8 cellular contexts compared by ENCODE assay signal in the genomic region with DNA sequence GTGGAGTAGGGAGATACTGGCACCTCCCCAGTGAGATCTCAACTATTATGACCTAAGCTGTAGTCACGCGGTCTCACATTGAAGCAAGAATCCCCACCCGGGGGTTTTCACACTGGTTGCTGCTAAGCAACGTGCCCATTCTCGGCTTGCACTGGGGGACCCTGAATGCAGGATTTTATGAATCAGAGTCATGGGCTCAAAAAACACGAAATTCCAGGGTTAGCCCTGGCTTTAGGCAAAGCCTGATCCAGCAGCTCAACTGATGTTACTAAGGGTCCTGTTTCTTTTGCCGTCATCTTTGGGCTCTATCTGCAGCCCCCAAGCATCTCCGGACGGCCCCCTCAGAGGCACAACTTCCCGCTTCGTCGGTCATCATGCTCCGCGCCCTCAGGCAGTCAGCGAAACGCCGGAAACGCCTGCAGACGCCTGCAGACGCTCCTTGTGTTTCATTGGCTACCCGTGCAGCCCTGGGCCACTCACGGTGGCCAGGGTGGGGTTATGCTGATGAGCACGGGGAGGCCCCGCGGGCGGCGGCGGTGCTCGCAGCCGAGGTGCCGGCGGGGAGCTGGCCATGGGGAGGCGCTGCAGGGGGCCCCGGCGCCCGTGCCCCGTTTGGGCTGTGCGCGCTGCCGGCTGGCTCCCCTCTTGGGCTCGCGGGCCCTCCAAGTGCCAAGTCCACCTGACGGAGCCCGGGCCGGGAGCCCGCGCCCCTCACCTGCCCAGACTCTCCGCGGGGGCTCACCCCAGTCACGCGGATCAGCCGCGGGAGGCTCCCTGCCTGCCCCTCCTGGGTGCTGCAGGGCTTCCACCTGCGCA. TPM values are rescaled to one million over a fixed set of nuclear protein-coding genes. Genes with fewer than 3 reads are reported as not detected.
DNase-seq lines count a peak whose midpoint lies in the region; ATAC-seq and TF ChIP-seq lines count a peak whose summit lies in the region.

No MANE protein-coding gene starts in this region.

- TF ChIP-seq RAD21 in IMR-90 (IDR thresholded peaks at IDR 0.05; ENCODE audit: low read length), result no peak

- H3K4me3 ChIP-seq in IMR-90 (ENCODE audit: insufficient read depth, low read depth, low read length), result no peak overlapping the region
- H3K4me3 ChIP-seq in fibroblast of mammary gland (ENCODE audit: control insufficient read depth, low read depth, low read length), result no peak overlapping the region

- no peak overlapping the region for H3K9ac ChIP-seq in IMR-90 (ENCODE audit: low read depth, low read length)

- H2AK9ac ChIP-seq in IMR-90 (replicated peaks; ENCODE audit: low read depth, low read length, poor library complexity), result no peak overlapping the region

- intact Hi-C loops in IMR-90 (cut with micrococcal nuclease), result no loop called here

- WGBS in IMR-90 (ENCODE audit: extremely low coverage in 2 of 2, insufficient read length in 1 of 2), 2 experiments, result 16% methylated on average over 33 of the region's 54 CpGs; no CpG with 5 or more reads in 1 of the 2 experiments

- TF ChIP-seq CTCF in IMR-90 (conservative IDR thresholded peaks at IDR 0.05; ENCODE audit: low read depth, low read length), result peak; percentile 14; the same call in 1 of the 2 replicates
- no peak for TF ChIP-seq CTCF in fibroblast of mammary gland (conservative IDR thresholded peaks at IDR 0.05; ENCODE audit: control insufficient read depth, insufficient read depth, low read depth, low read length)

- peaks cover 11% of the 10 kb centered on the region for H3K4me1 Mint-ChIP-seq in activated T-cell treated with anti-CD3 and anti-CD28 coated beads, Interleukin-2, amount 50 U/mL, for 72 hours (ENCODE audit: low read depth)
- H3K4me1 Mint-ChIP-seq in naive thymus-derived CD8-positive, alpha-beta T cell, result peaks cover 16 to 32% (median 30%) of the 10 kb centered on the region in 4 donors
- peaks cover 5 to 7% of the 10 kb centered on the region in 2 donors for H3K4me1 Mint-ChIP-seq in stimulated activated naive B cell treated with anti-CD40 and anti-IgM and Interleukin-4, amounts not matched to agents 10 μg/mL and 1 μg/mL and 100 μg/mL, for 72 hours

- no peak overlapping the region for H4K91ac ChIP-seq in IMR-90 (ENCODE audit: insufficient read depth, low read depth, low read length)

- peaks cover 14% of the 10 kb centered on the region for H3K4me1 ChIP-seq in IMR-90 (ENCODE audit: control insufficient read depth, insufficient read depth, low read length)

- no peak overlapping the region for H3K56ac ChIP-seq in IMR-90 (ENCODE audit: extremely low read depth, insufficient read depth, low read length)

- no peaks in the 10 kb centered on the region for H3K9me3 Mint-ChIP-seq in activated T-cell treated with anti-CD3 and anti-CD28 coated beads, Interleukin-2, amount 50 U/mL, for 72 hours
- no peaks in the 10 kb centered on the region for H3K9me3 Mint-ChIP-seq in naive thymus-derived CD8-positive, alpha-beta T cell
- no peaks in the 10 kb centered on the region for H3K9me3 Mint-ChIP-seq in stimulated activated naive B cell treated with anti-CD40 and anti-IgM and Interleukin-4, amounts not matched to agents 10 μg/mL and 1 μg/mL and 100 μg/mL, for 72 hours

- dilution Hi-C loops in IMR-90 (cut with HindIII; ENCODE audit: low sequenced_read_pairs, unreplicated experiment), result no loop called here

- POLR2A ChIA-PET in IMR-90 (lab: Charles Lee; ENCODE audit: unreplicated experiment), result no interaction called here
- POLR2A ChIA-PET in naive thymus-derived CD8-positive, alpha-beta T cell (lab: Charles Lee), result interaction anchor here (0.6 to 5.3 kb wide), 31 partner anchors 10 to 295 kb away, joined by 3 to 125 read pairs (median 4); partner anchors contain the start of genes CFAP92, COPG1 and RAB43

- peak overlapping the region; percentile 54 to 83; a peak in 3 of 4 replicates for H4K8ac ChIP-seq in IMR-90 (ENCODE audit: low read depth in 2 of 2, low read length in 2 of 2)

- H4K20me1 ChIP-seq in IMR-90 (ENCODE audit: insufficient read depth, low read length), result no peaks in the 10 kb centered on the region

- TF ChIP-seq POLR2A in IMR-90 (IDR thresholded peaks at IDR 0.05; ENCODE audit: low read depth, low read length), result no peak

- no peak overlapping the region for H3K14ac ChIP-seq in IMR-90 (replicated peaks; ENCODE audit: low read depth, low read length)

- no peak overlapping the region for H3K27ac ChIP-seq in IMR-90 (ENCODE audit: insufficient read depth, low read length)

- H3K4me3 Mint-ChIP-seq in activated T-cell treated with anti-CD3 and anti-CD28 coated beads, Interleukin-2, amount 50 U/mL, for 72 hours, result peak overlapping the region; percentile 83 to 84
- H3K4me3 Mint-ChIP-seq in naive thymus-derived CD8-positive, alpha-beta T cell, result peak overlapping the region; percentile 84 to 94 (median 90)
- H3K4me3 Mint-ChIP-seq in stimulated activated naive B cell treated with anti-CD40 and anti-IgM and Interleukin-4, amounts not matched to agents 10 μg/mL and 1 μg/mL and 100 μg/mL, for 72 hours, result peak overlapping the region; percentile 77 to 78

- H3K9me1 ChIP-seq in IMR-90 (ENCODE audit: insufficient read depth, low read length), result no peaks in the 10 kb centered on the region

- peak overlapping the region; percentile 54 for H2AFZ ChIP-seq in IMR-90 (replicated peaks; ENCODE audit: low read length, poor library complexity)

- peak overlapping the region; percentile 66 for H3K27ac Mint-ChIP-seq in activated T-cell treated with anti-CD3 and anti-CD28 coated beads, Interleukin-2, amount 50 U/mL, for 72 hours
- H3K27ac Mint-ChIP-seq in naive thymus-derived CD8-positive, alpha-beta T cell, result peak overlapping the region; percentile 92 to 99 (median 98)
- H3K27ac Mint-ChIP-seq in stimulated activated naive B cell treated with anti-CD40 and anti-IgM and Interleukin-4, amounts not matched to agents 10 μg/mL and 1 μg/mL and 100 μg/mL, for 72 hours, result peak overlapping the region; percentile 95

- H2BK20ac ChIP-seq in IMR-90 (ENCODE audit: low read depth, low read length), result no peak overlapping the region

- peak; percentile 88 for DNase-seq in DMS153 treated with DMSO at 0.1 percent for 48 hours (lab: John Stamatoyannopoulos, UW; ENCODE audit: unreplicated experiment)
- DNase-seq in IMR-90, result peak; percentile 48
- peak; percentile 52 for DNase-seq in OCI-M2 (lab: John Stamatoyannopoulos, UW; ENCODE audit: unreplicated experiment)
- DNase-seq in activated T-cell treated with anti-CD3 and anti-CD28 coated beads, Interleukin-2, amount 50 U/mL, for 72 hours, result peak; percentile 94 to 95
- DNase-seq in fibroblast of mammary gland (ENCODE audit: low read depth), result peak; percentile 69
- peak; percentile 87 to 96 (median 92) for DNase-seq in naive thymus-derived CD8-positive, alpha-beta T cell
- DNase-seq in stimulated activated naive B cell treated with anti-CD40 and anti-IgM and Interleukin-4, amounts not matched to agents 10 μg/mL and 1 μg/mL and 100 μg/mL, for 72 hours, result peak; percentile 89

- peaks cover 38% of the 10 kb centered on the region for H3K27me3 ChIP-seq in IMR-90 (ENCODE audit: control insufficient read depth, insufficient read depth, low read length)

- peaks cover 6% of the 10 kb centered on the region; the same call in 1 of the 2 replicates for H3K9me3 ChIP-seq in IMR-90 (ENCODE audit: control insufficient read depth, insufficient read depth, low read length)

- no peak overlapping the region for H2BK15ac ChIP-seq in IMR-90 (ENCODE audit: low read depth, low read length)

- no peak overlapping the region; the same call in 1 of the 2 replicates for H3K23ac ChIP-seq in IMR-90 (ENCODE audit: low read depth, low read length)

- 0 out of 2 replicates have a peak overlapping the region, but pooled peaks have one; percentile 22 for H4K5ac ChIP-seq in IMR-90 (ENCODE audit: low read depth, low read length)

- in situ Hi-C loops in IMR-90 (cut with MboI; ENCODE audit: low sequenced_read_pairs), result no loop called here

- 0 out of 2 replicates have a peak overlapping the region, but pooled peaks have one; percentile 18 for H3K4me2 ChIP-seq in IMR-90 (ENCODE audit: low read depth, low read length)

- no TSS peak for BruUV-seq in IMR-90 (replicated peaks; lab: Mats Ljungman, UMichigan)

- CTCF ChIA-PET in IMR-90 (lab: Yijun Ruan, JAX), result interaction anchor here (0.6 to 1.5 kb wide), 3 partner anchors 19 to 74 kb away, joined by 3 to 6 read pairs (median 6); no protein-coding TSS in a partner anchor

- no peaks in the 10 kb centered on the region for H3K36me3 ChIP-seq in IMR-90 (ENCODE audit: control insufficient read depth, insufficient read depth, low read length)

- H3K27me3 Mint-ChIP-seq in activated T-cell treated with anti-CD3 and anti-CD28 coated beads, Interleukin-2, amount 50 U/mL, for 72 hours (ENCODE audit: low read depth), result no peaks in the 10 kb centered on the region
- no peaks in the 10 kb centered on the region for H3K27me3 Mint-ChIP-seq in naive thymus-derived CD8-positive, alpha-beta T cell
- no peaks in the 10 kb centered on the region for H3K27me3 Mint-ChIP-seq in stimulated activated naive B cell treated with anti-CD40 and anti-IgM and Interleukin-4, amounts not matched to agents 10 μg/mL and 1 μg/mL and 100 μg/mL, for 72 hours

- no peak overlapping the region for H2AK5ac ChIP-seq in IMR-90 (ENCODE audit: low read depth, low read length)

- no peaks in the 10 kb centered on the region for H3K36me3 Mint-ChIP-seq in activated T-cell treated with anti-CD3 and anti-CD28 coated beads, Interleukin-2, amount 50 U/mL, for 72 hours (ENCODE audit: insufficient read depth in 2 of 2)
- H3K36me3 Mint-ChIP-seq in naive thymus-derived CD8-positive, alpha-beta T cell, result no peaks in the 10 kb centered on the region
- no peaks in the 10 kb centered on the region for H3K36me3 Mint-ChIP-seq in stimulated activated naive B cell treated with anti-CD40 and anti-IgM and Interleukin-4, amounts not matched to agents 10 μg/mL and 1 μg/mL and 100 μg/mL, for 72 hours

- no peak overlapping the region for H2BK120ac ChIP-seq in IMR-90 (ENCODE audit: low read depth, low read length)

- H3K4ac ChIP-seq in IMR-90 (ENCODE audit: low read depth, low read length), result no peak overlapping the region

- no peak overlapping the region for H3K18ac ChIP-seq in IMR-90 (ENCODE audit: low read depth, low read length)

- H2BK5ac ChIP-seq in IMR-90 (ENCODE audit: low read depth, low read length, poor library complexity, severe bottlenecking), result no peak overlapping the region

- no peaks in the 10 kb centered on the region for H3K79me1 ChIP-seq in IMR-90 (ENCODE audit: low read depth in 1 of 2, low read length in 2 of 2)

- ATAC-seq in GM21528 (IDR thresholded peaks at IDR 0.05; ENCODE audit: low FRiP score, unreplicated experiment) (peak; percentile 97), IMR-90 (ENCODE audit: low read depth) (peak; percentile 89)
- peak; percentile 99 for ATAC-seq in activated T-cell treated with anti-CD3 and anti-CD28 coated beads, Interleukin-2, amount 50 U/mL, for 72 hours (replicated peaks in 1 of 2)
- ATAC-seq in naive thymus-derived CD8-positive, alpha-beta T cell, result peak; percentile 97
- peak; percentile 100 for ATAC-seq in stimulated activated naive B cell treated with anti-CD40 and anti-IgM and Interleukin-4, amounts not matched to agents 10 μg/mL and 1 μg/mL and 100 μg/mL, for 72 hours (replicated peaks)

RNA-seq across cellular contexts. Expression of gene EFCC1, which starts 25.8 kb away (rescaled TPM):
- not detected in 2 replicates for total RNA-seq in IMR-90 (2012; rRNA removed)
- not detected in 2 replicates for polyA plus RNA-seq in IMR-90 (2012; rRNA removed)
- not detected in 2 replicates for polyA plus RNA-seq in IMR-90 (2012; cell fraction: cytosol; rRNA removed)
- polyA plus RNA-seq in IMR-90 (2012; cell fraction: nucleus; rRNA removed; ENCODE audit: low replicate concordance), result not detected in 2 replicates
- total RNA-seq in activated T-cell treated with anti-CD3 and anti-CD28 coated beads, Interleukin-2, amount 50 U/mL, for 72 hours, result under 1 TPM; 0.26 to 0.42 TPM
- under 1 TPM; 0.52 to 0.69 TPM for total RNA-seq in naive thymus-derived CD8-positive, alpha-beta T cell
- under 1 TPM; 0.21 to 0.47 (median 0.32) TPM for polyA plus RNA-seq in naive thymus-derived CD8-positive, alpha-beta T cell

RNA-seq across cellular contexts. Expression of gene CFAP92, which starts 33.1 kb away (rescaled TPM):
- total RNA-seq in IMR-90 (2012; rRNA removed), result not detected in 2 replicates
- polyA plus RNA-seq in IMR-90 (2012; rRNA removed), result not detected in 2 replicates
- polyA plus RNA-seq in IMR-90 (2012; cell fraction: cytosol; rRNA removed), result not detected in 2 replicates
- polyA plus RNA-seq in IMR-90 (2012; cell fraction: nucleus; rRNA removed; ENCODE audit: low replicate concordance), result not detected in 2 replicates
- 1 to 10 TPM; 1.1 TPM for total RNA-seq in activated T-cell treated with anti-CD3 and anti-CD28 coated beads, Interleukin-2, amount 50 U/mL, for 72 hours
- 1 to 10 TPM; 1.7 to 2.0 TPM for total RNA-seq in naive thymus-derived CD8-positive, alpha-beta T cell
- polyA plus RNA-seq in naive thymus-derived CD8-positive, alpha-beta T cell, result under 1 TPM; 0.18 to 0.23 (median 0.20) TPM

RNA-seq across cellular contexts. Expression of gene GP9, which starts 33.6 kb away (rescaled TPM):
- total RNA-seq in IMR-90 (2012; rRNA removed), result not detected in 2 replicates
- not detected in 2 replicates for polyA plus RNA-seq in IMR-90 (2012; rRNA removed)
- not detected in 2 replicates for polyA plus RNA-seq in IMR-90 (2012; cell fraction: cytosol; rRNA removed)
- polyA plus RNA-seq in IMR-90 (2012; cell fraction: nucleus; rRNA removed; ENCODE audit: low replicate concordance), result not detected in 2 replicates
- total RNA-seq in activated T-cell treated with anti-CD3 and anti-CD28 coated beads, Interleukin-2, amount 50 U/mL, for 72 hours, result not detected
- total RNA-seq in naive thymus-derived CD8-positive, alpha-beta T cell, result not detected
- polyA plus RNA-seq in naive thymus-derived CD8-positive, alpha-beta T cell, result not detected
